In genomic region chr20:47647994-47648393, GRCh38 we compare ENCODE assay signal across 1 cellular context.
TF ChIP-seq lines count a peak whose summit lies in the region.

No MANE protein-coding gene starts in this region.

TF ChIP-seq in GM23338, 12 proteins besides CTCF, POLR2A, EP300 and RAD21 (continued from another document):
- TF ChIP-seq, protein P1, sequence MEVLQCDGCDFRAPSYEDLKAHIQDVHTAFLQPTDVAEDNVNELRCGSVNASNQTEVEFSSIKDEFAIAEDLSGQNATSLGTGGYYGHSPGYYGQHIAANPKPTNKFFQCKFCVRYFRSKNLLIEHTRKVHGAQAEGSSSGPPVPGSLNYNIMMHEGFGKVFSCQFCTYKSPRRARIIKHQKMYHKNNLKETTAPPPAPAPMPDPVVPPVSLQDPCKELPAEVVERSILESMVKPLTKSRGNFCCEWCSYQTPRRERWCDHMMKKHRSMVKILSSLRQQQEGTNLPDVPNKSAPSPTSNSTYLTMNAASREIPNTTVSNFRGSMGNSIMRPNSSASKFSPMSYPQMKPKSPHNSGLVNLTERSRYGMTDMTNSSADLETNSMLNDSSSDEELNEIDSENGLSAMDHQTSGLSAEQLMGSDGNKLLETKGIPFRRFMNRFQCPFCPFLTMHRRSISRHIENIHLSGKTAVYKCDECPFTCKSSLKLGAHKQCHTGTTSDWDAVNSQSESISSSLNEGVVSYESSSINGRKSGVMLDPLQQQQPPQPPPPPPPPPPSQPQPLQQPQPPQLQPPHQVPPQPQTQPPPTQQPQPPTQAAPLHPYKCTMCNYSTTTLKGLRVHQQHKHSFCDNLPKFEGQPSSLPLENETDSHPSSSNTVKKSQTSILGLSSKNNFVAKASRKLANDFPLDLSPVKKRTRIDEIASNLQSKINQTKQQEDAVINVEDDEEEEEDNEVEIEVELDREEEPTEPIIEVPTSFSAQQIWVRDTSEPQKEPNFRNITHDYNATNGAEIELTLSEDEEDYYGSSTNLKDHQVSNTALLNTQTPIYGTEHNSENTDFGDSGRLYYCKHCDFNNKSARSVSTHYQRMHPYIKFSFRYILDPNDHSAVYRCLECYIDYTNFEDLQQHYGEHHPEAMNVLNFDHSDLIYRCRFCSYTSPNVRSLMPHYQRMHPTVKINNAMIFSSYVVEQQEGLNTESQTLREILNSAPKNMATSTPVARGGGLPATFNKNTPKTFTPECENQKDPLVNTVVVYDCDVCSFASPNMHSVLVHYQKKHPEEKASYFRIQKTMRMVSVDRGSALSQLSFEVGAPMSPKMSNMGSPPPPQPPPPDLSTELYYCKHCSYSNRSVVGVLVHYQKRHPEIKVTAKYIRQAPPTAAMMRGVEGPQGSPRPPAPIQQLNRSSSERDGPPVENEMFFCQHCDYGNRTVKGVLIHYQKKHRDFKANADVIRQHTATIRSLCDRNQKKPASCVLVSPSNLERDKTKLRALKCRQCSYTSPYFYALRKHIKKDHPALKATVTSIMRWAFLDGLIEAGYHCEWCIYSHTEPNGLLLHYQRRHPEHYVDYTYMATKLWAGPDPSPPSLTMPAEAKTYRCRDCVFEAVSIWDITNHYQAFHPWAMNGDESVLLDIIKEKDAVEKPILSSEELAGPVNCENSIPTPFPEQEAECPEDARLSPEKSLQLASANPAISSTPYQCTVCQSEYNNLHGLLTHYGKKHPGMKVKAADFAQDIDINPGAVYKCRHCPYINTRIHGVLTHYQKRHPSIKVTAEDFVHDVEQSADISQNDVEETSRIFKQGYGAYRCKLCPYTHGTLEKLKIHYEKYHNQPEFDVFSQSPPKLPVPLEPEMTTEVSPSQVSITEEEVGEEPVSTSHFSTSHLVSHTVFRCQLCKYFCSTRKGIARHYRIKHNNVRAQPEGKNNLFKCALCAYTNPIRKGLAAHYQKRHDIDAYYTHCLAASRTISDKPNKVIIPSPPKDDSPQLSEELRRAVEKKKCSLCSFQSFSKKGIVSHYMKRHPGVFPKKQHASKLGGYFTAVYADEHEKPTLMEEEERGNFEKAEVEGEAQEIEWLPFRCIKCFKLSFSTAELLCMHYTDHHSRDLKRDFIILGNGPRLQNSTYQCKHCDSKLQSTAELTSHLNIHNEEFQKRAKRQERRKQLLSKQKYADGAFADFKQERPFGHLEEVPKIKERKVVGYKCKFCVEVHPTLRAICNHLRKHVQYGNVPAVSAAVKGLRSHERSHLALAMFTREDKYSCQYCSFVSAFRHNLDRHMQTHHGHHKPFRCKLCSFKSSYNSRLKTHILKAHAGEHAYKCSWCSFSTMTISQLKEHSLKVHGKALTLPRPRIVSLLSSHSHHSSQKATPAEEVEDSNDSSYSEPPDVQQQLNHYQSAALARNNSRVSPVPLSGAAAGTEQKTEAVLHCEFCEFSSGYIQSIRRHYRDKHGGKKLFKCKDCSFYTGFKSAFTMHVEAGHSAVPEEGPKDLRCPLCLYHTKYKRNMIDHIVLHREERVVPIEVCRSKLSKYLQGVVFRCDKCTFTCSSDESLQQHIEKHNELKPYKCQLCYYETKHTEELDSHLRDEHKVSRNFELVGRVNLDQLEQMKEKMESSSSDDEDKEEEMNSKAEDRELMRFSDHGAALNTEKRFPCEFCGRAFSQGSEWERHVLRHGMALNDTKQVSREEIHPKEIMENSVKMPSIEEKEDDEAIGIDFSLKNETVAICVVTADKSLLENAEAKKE (CRISPR knock-in tag; IDR thresholded peaks at IDR 0.05), result no peak
- TF ChIP-seq, protein P2, sequence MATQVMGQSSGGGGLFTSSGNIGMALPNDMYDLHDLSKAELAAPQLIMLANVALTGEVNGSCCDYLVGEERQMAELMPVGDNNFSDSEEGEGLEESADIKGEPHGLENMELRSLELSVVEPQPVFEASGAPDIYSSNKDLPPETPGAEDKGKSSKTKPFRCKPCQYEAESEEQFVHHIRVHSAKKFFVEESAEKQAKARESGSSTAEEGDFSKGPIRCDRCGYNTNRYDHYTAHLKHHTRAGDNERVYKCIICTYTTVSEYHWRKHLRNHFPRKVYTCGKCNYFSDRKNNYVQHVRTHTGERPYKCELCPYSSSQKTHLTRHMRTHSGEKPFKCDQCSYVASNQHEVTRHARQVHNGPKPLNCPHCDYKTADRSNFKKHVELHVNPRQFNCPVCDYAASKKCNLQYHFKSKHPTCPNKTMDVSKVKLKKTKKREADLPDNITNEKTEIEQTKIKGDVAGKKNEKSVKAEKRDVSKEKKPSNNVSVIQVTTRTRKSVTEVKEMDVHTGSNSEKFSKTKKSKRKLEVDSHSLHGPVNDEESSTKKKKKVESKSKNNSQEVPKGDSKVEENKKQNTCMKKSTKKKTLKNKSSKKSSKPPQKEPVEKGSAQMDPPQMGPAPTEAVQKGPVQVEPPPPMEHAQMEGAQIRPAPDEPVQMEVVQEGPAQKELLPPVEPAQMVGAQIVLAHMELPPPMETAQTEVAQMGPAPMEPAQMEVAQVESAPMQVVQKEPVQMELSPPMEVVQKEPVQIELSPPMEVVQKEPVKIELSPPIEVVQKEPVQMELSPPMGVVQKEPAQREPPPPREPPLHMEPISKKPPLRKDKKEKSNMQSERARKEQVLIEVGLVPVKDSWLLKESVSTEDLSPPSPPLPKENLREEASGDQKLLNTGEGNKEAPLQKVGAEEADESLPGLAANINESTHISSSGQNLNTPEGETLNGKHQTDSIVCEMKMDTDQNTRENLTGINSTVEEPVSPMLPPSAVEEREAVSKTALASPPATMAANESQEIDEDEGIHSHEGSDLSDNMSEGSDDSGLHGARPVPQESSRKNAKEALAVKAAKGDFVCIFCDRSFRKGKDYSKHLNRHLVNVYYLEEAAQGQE (IDR thresholded peaks at IDR 0.05; ENCODE audit: unreplicated experiment), result no peak
- TF ChIP-seq POLR2AphosphoS5 (IDR thresholded peaks at IDR 0.05; ENCODE audit: low read depth), result no peak
- no peak for TF ChIP-seq NANOG (IDR thresholded peaks at IDR 0.05; ENCODE audit: borderline replicate concordance)
